Comparison of ENCODE assay signal across 8 cellular contexts in genomic region chr6:151493495-151494234, GRCh38. TPM values are rescaled to one million over a fixed set of nuclear protein-coding genes. Genes with fewer than 3 reads are reported as not detected.
DNase-seq lines count a peak whose midpoint lies in the region; ATAC-seq and TF ChIP-seq lines count a peak whose summit lies in the region.

TSS of gene CCDC170 (plus strand) at chr6:151494017. CDS start at chr6:151494129, 112 bp downstream.

- H3K4me1 ChIP-seq in esophagus squamous epithelium (peaks cover 3 to 21% (median 4%) of the 10 kb centered on the region in 3 donors), mucosa of rectum (ENCODE audit: control insufficient read depth in 2 of 2, insufficient read depth in 2 of 2, low read length in 2 of 2) (no peaks in the 10 kb centered on the region), urinary bladder (ENCODE audit: insufficient read depth) (peaks cover 3% of the 10 kb centered on the region)

- H3K9me3 ChIP-seq in esophagus squamous epithelium (no peaks in the 10 kb centered on the region), mucosa of rectum (ENCODE audit: control insufficient read depth in 2 of 2, low read length in 2 of 2) (no peaks in the 10 kb centered on the region)

- TF ChIP-seq POLR2A in esophagus squamous epithelium (IDR thresholded peaks at IDR 0.05) = no peak

- peaks cover 8 to 24% (median 17%) of the 10 kb centered on the region in 3 donors for H3K4me1 Mint-ChIP-seq in T-cell

- peak within 1 kb of the TSS; percentile 47 to 59 for H3K9ac ChIP-seq in mucosa of rectum (ENCODE audit: low read depth in 1 of 2, low read length in 2 of 2)

- H3K27me3 Mint-ChIP-seq in T-cell = peaks cover 46% of the 10 kb centered on the region in 2 donors

- intact Hi-C loops in esophagus squamous epithelium (cut with DNase I) = no loop called here

- H3K36me3 ChIP-seq in esophagus squamous epithelium (no peaks in the 10 kb centered on the region), mucosa of rectum (ENCODE audit: control insufficient read depth in 2 of 2, insufficient read depth in 2 of 2, low read length in 2 of 2) (no peaks in the 10 kb centered on the region), urinary bladder (ENCODE audit: insufficient read depth) (no peaks in the 10 kb centered on the region)

- H3K4me3 Mint-ChIP-seq in T-cell = peak within 1 kb of the TSS; percentile 63 to 66 (median 64)

- CTCF ChIA-PET in AG04449 (lab: Yijun Ruan, JAX) = interaction anchor here (0.8 to 4.3 kb wide), 2 partner anchors 17 to 18 kb away, joined by 3 to 17 read pairs; no protein-coding TSS in a partner anchor
- CTCF ChIA-PET in T-cell (lab: Charles Lee) = interaction anchor here in 1 of 2 donors (0.9 kb wide), 1 partner anchor 86 kb away, joined by 3 read pairs; no protein-coding TSS in a partner anchor

- in situ Hi-C loops in GM13977 (cut with MboI; ENCODE audit: low pct_unique_long_range_greater_than_20kb, low sequenced_read_pairs, unreplicated experiment) = no loop called here

- no peak for TF ChIP-seq CTCF in AG04449 (IDR thresholded peaks at IDR 0.05; ENCODE audit: insufficient read depth, low read length, missing control alignments)
- no peak for TF ChIP-seq CTCF in GM13977 (IDR thresholded peaks at IDR 0.05; ENCODE audit: extremely low read depth, insufficient read depth, missing control alignments)
- TF ChIP-seq CTCF in esophagus squamous epithelium (IDR thresholded peaks at IDR 0.05) = no peak

- H3K27ac ChIP-seq in esophagus squamous epithelium (peak within 1 kb of the TSS; percentile 45 to 77 (median 70)), mucosa of rectum (ENCODE audit: low read depth in 2 of 2, low read length in 2 of 2) (peak within 1 kb of the TSS; percentile 58 to 70), urinary bladder (ENCODE audit: low read depth) (peak within 1 kb of the TSS; percentile 72)

- DNase-seq in AG04449 (ENCODE audit: low read depth, low spot score) (no peak), GM13977 (ENCODE audit: low spot score) (peak; percentile 38), T-cell (peak in 2 of 34 experiments; percentile 1 to 24), esophagus squamous epithelium (lab: John Stamatoyannopoulos, UW) (no peak), NCI-H128 (lab: John Stamatoyannopoulos, UW; ENCODE audit: unreplicated experiment) (no peak), middle frontal gyrus (ENCODE audit: extremely low spot score, low spot score) (no peak)

- H3K9me3 Mint-ChIP-seq in T-cell = no peaks in the 10 kb centered on the region

- peak in 2 of 4 experiments; percentile 30 to 48 for ATAC-seq in T-cell (replicated peaks in 1 of 4)

- 32 to 56% methylated on average over 8 to 15 of the region's 70 CpGs for WGBS in esophagus squamous epithelium, 2 donors
- 6% methylated on average over 70 of the region's 70 CpGs for WGBS in urinary bladder

- H3K27me3 ChIP-seq in esophagus squamous epithelium (peaks cover 0 to 45% (median 0%) of the 10 kb centered on the region in 4 donors), mucosa of rectum (ENCODE audit: control insufficient read depth in 2 of 2, insufficient read depth in 2 of 2, low read length in 2 of 2) (peaks cover 13 to 17% of the 10 kb centered on the region in 2 donors)

- POLR2A ChIA-PET in AG04449 (lab: Yijun Ruan, JAX) (no interaction called here), T-cell (lab: Charles Lee) (interaction anchor here in 1 of 2 donors (0.6 kb wide), 1 partner anchor 8 kb away, joined by 3 read pairs; no protein-coding TSS in a partner anchor)

- no peak within 1 kb of the TSS for H3K27ac Mint-ChIP-seq in T-cell

- H3K36me3 Mint-ChIP-seq in T-cell = no peaks in the 10 kb centered on the region

- H3K4me3 ChIP-seq in AG04449 (ENCODE audit: low read depth, low read length) = peak within 1 kb of the TSS; percentile 65
- H3K4me3 ChIP-seq in esophagus squamous epithelium = peak within 1 kb of the TSS; percentile 54 to 75 (median 66)
- peak within 1 kb of the TSS; percentile 56 to 70 for H3K4me3 ChIP-seq in mucosa of rectum (ENCODE audit: low read length in 2 of 2)
- peak within 1 kb of the TSS; percentile 77 for H3K4me3 ChIP-seq in urinary bladder (ENCODE audit: low read depth, low read length)

RNA-seq across cellular contexts. Expression of gene CCDC170, which starts in this region (rescaled TPM):
- total RNA-seq in T-cell (under 1 TPM in 2 of 5 donors, not detected in 3; 0.07 to 0.32 TPM), esophagus squamous epithelium (1 to 10 TPM in 1 of 4 donors, under 1 TPM in 2, not detected in 1; 0.70 to 3.3 (median 0.95) TPM), urinary bladder (4.7 TPM)
- polyA plus RNA-seq in urinary bladder = 0.33 TPM
